In the genomic region with DNA sequence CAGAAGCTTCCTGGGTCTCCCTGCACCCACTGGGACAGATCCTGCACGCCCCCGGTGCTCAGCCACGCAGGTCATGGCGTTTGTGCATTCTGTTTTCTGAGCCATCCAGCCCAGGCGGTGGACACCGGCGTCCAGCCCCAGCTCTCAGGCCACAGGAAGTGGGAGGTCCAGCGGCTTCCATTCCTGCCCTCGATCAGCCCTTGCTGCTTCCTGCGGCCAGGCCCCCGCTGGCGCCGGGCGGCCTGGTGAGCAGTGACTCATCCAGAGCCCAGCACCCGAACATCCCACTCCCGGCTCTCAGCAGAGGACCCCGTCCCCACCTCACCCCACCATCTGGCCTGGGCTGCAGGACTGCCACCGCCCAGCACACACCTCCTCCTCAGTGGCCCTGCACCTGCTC, we compare ENCODE assay signal across 1 cellular context.
TF ChIP-seq lines count a peak whose summit lies in the region.

No MANE protein-coding gene starts in this region.

TF ChIP-seq in IMR-90, 13 proteins besides CTCF, POLR2A, EP300 and RAD21:
- no peak for TF ChIP-seq USF2 (IDR thresholded peaks at IDR 0.05; ENCODE audit: low read depth, low read length)
- TF ChIP-seq RCOR1 (IDR thresholded peaks at IDR 0.05; ENCODE audit: insufficient replicate concordance, low read length) = no peak
- no peak for TF ChIP-seq ELK1 (IDR thresholded peaks at IDR 0.05; ENCODE audit: borderline replicate concordance, low read depth, low read length)
- no peak for TF ChIP-seq MAZ (IDR thresholded peaks at IDR 0.05; ENCODE audit: borderline replicate concordance, low read depth, low read length)
- no peak for TF ChIP-seq FOS (IDR thresholded peaks at IDR 0.05; ENCODE audit: low read depth, low read length)
- TF ChIP-seq MXI1 (IDR thresholded peaks at IDR 0.05; ENCODE audit: borderline replicate concordance, low read depth, low read length) = no peak
- TF ChIP-seq NFE2L2 (IDR thresholded peaks at IDR 0.05; ENCODE audit: low read depth, low read length) = no peak
- no peak for TF ChIP-seq CEBPB (IDR thresholded peaks at IDR 0.05; ENCODE audit: low read depth, low read length)
- TF ChIP-seq BHLHE40 (IDR thresholded peaks at IDR 0.05; ENCODE audit: low read depth, low read length) = no peak
- no peak for TF ChIP-seq MAFK (IDR thresholded peaks at IDR 0.05; ENCODE audit: low read depth, low read length)
- no peak for TF ChIP-seq CHD1 (IDR thresholded peaks at IDR 0.05; ENCODE audit: low read depth, low read length)
- TF ChIP-seq RFX5 (IDR thresholded peaks at IDR 0.05; ENCODE audit: low read depth, low read length) = no peak
- TF ChIP-seq SMC3 (IDR thresholded peaks at IDR 0.05; ENCODE audit: low read depth, low read length) = no peak
